In genomic region chr11:77374108-77374507, GRCh38 we compare ENCODE assay signal across 33 cellular contexts.
DNase-seq lines count a peak whose midpoint lies in the region; ATAC-seq and TF ChIP-seq lines count a peak whose summit lies in the region.
"Had no signal": no experiment of that assay in that cellular context is flagged by ENCODE, and none has a peak within 500 bp of the region (broad histone marks: within the 10 kb centered on the region; RNA-seq: fewer than 3 reads in every experiment).

No MANE protein-coding gene starts in this region.

- H3K4me3 ChIP-seq in choroid plexus epithelial cell (ENCODE audit: low read depth, low read length): no peak overlapping the region
- H3K4me3 ChIP-seq: cardiac muscle cell, esophagus muscularis mucosa, heart left ventricle, lung, upper lobe of right lung had no signal

- no peak for TF ChIP-seq CTCF in choroid plexus epithelial cell (conservative IDR thresholded peaks at IDR 0.05; ENCODE audit: low read depth, low read length)

- no peak for ATAC-seq in stimulated activated memory B cell treated with anti-CD40 and anti-IgM and Interleukin-4, amounts not matched to agents 10 μg/mL and 1 μg/mL and 100 μg/mL, for 72 hours
- ATAC-seq: activated CD8-positive, alpha-beta T cell treated with anti-CD3 and anti-CD28 coated beads, Interleukin-2, amount 10 ng/mL, durations not matched to agents 7 days and 5 days; effector memory CD8-positive, alpha-beta T cell; heart left ventricle; natural killer cell treated with Interleukin-12 subunit alpha and Interleukin-12 subunit beta and Interleukin-15 and Interleukin-18, amount 100 ng/mL, for 72 hours; Panc1; stimulated activated naive B cell treated with anti-CD40 and anti-IgM and Interleukin-4, amounts not matched to agents 10 μg/mL and 1 μg/mL and 100 μg/mL, for 72 hours; upper lobe of right lung had no signal

- H3K4me1 Mint-ChIP-seq in stimulated activated memory B cell treated with anti-CD40 and anti-IgM and Interleukin-4, amounts not matched to agents 10 μg/mL and 1 μg/mL and 100 μg/mL, for 72 hours: peaks cover 6% of the 10 kb centered on the region

- no peaks in the 10 kb centered on the region for H3K27me3 Mint-ChIP-seq in stimulated activated memory B cell treated with anti-CD40 and anti-IgM and Interleukin-4, amounts not matched to agents 10 μg/mL and 1 μg/mL and 100 μg/mL, for 72 hours
- H3K27me3 Mint-ChIP-seq: CD4-positive, CD25-positive, alpha-beta regulatory T cell; effector memory CD8-positive, alpha-beta T cell; natural killer cell treated with Interleukin-12 subunit alpha and Interleukin-12 subunit beta and Interleukin-15 and Interleukin-18, amount 100 ng/mL, for 72 hours; stimulated activated naive B cell treated with anti-CD40 and anti-IgM and Interleukin-4, amounts not matched to agents 10 μg/mL and 1 μg/mL and 100 μg/mL, for 72 hours had no signal

- no peak overlapping the region for H3K4me3 Mint-ChIP-seq in stimulated activated memory B cell treated with anti-CD40 and anti-IgM and Interleukin-4, amounts not matched to agents 10 μg/mL and 1 μg/mL and 100 μg/mL, for 72 hours
- H3K4me3 Mint-ChIP-seq: activated CD8-positive, alpha-beta T cell treated with anti-CD3 and anti-CD28 coated beads, Interleukin-2, amount 10 ng/mL, durations not matched to agents 7 days and 5 days; CD4-positive, CD25-positive, alpha-beta regulatory T cell; effector memory CD8-positive, alpha-beta T cell; natural killer cell treated with Interleukin-12 subunit alpha and Interleukin-12 subunit beta and Interleukin-15 and Interleukin-18, amount 100 ng/mL, for 72 hours; stimulated activated naive B cell treated with anti-CD40 and anti-IgM and Interleukin-4, amounts not matched to agents 10 μg/mL and 1 μg/mL and 100 μg/mL, for 72 hours had no signal

- H3K36me3 Mint-ChIP-seq in stimulated activated memory B cell treated with anti-CD40 and anti-IgM and Interleukin-4, amounts not matched to agents 10 μg/mL and 1 μg/mL and 100 μg/mL, for 72 hours: peaks cover 57% of the 10 kb centered on the region

- DNase-seq in EL (peak; percentile 31), NCI-H82 treated with DMSO at 0.1 percent for 48 hours (lab: John Stamatoyannopoulos, UW; ENCODE audit: unreplicated experiment) (peak; percentile 62), choroid plexus epithelial cell (ENCODE audit: low read depth) (peak; percentile 68), non-pigmented ciliary epithelial cell (ENCODE audit: low read depth) (peak; percentile 50), globus pallidus (ENCODE audit: low spot score) (no peak), Kasumi-1 (lab: John Stamatoyannopoulos, UW) (no peak), NCI-H1092 (lab: John Stamatoyannopoulos, UW) (no peak)
- DNase-seq: activated CD4-positive, alpha-beta T cell treated with anti-CD3 and anti-CD28 coated beads for 4 hours; activated CD8-positive, alpha-beta T cell treated with anti-CD3 and anti-CD28 coated beads, Interleukin-2, amount 10 ng/mL, durations not matched to agents 7 days and 5 days; activated naive CD4-positive, alpha-beta T cell treated with anti-CD3 and anti-CD28 coated beads, Interleukin-2, amount 50 U/mL, for 16 hours; activated T-cell treated with anti-CD3 and anti-CD28 coated beads for 4 hours; AML-193; amygdala; CD4-positive, CD25-positive, alpha-beta regulatory T cell; cortex of kidney; effector memory CD8-positive, alpha-beta T cell; heart left ventricle; KG1; kidney glomerular epithelial cell; NCI-H1417 treated with DMSO at 0.1 percent for 48 hours; NCI-H2081; NCI-H2227 treated with DMSO at 0.1 percent for 48 hours; SHP77 treated with DMSO at 0.1 percent for 48 hours; stimulated activated naive B cell treated with anti-CD40 and anti-IgM and Interleukin-4, amounts not matched to agents 10 μg/mL and 1 μg/mL and 100 μg/mL, for 72 hours; substantia nigra; upper lobe of right lung had no signal

- no peak overlapping the region for H3K27ac Mint-ChIP-seq in stimulated activated memory B cell treated with anti-CD40 and anti-IgM and Interleukin-4, amounts not matched to agents 10 μg/mL and 1 μg/mL and 100 μg/mL, for 72 hours
- H3K27ac Mint-ChIP-seq: activated CD8-positive, alpha-beta T cell treated with anti-CD3 and anti-CD28 coated beads, Interleukin-2, amount 10 ng/mL, durations not matched to agents 7 days and 5 days; activated T-helper 2 cell treated with anti-CD3 and anti-CD28 coated beads, Interferon-gamma antibody, Interleukin-2, Interleukin-4, amounts not matched to agents 10 μg/mL and 5 μg/mL and 100 μg/mL, durations not matched to agents 14 hours and 24 hours and 36 hours; CD4-positive, CD25-positive, alpha-beta regulatory T cell; effector memory CD8-positive, alpha-beta T cell; natural killer cell treated with Interleukin-12 subunit alpha and Interleukin-12 subunit beta and Interleukin-15 and Interleukin-18, amount 100 ng/mL, for 72 hours; stimulated activated naive B cell treated with anti-CD40 and anti-IgM and Interleukin-4, amounts not matched to agents 10 μg/mL and 1 μg/mL and 100 μg/mL, for 72 hours had no signal

- no peaks in the 10 kb centered on the region for H3K9me3 Mint-ChIP-seq in stimulated activated memory B cell treated with anti-CD40 and anti-IgM and Interleukin-4, amounts not matched to agents 10 μg/mL and 1 μg/mL and 100 μg/mL, for 72 hours
- H3K9me3 Mint-ChIP-seq: activated T-helper 2 cell treated with anti-CD3 and anti-CD28 coated beads, Interferon-gamma antibody, Interleukin-2, Interleukin-4, amounts not matched to agents 10 μg/mL and 5 μg/mL and 100 μg/mL, durations not matched to agents 14 hours and 24 hours and 36 hours; CD4-positive, CD25-positive, alpha-beta regulatory T cell; effector memory CD8-positive, alpha-beta T cell; natural killer cell treated with Interleukin-12 subunit alpha and Interleukin-12 subunit beta and Interleukin-15 and Interleukin-18, amount 100 ng/mL, for 72 hours; stimulated activated naive B cell treated with anti-CD40 and anti-IgM and Interleukin-4, amounts not matched to agents 10 μg/mL and 1 μg/mL and 100 μg/mL, for 72 hours had no signal

Comparison
In these comparisons a context has a peak if more than half of its experiments do, and no peak if none do; other contexts are left out.
1. DNase-seq: peak in EL (single experiment), NCI-H82 treated with DMSO at 0.1 percent for 48 hours (single experiment), choroid plexus epithelial cell (single experiment) and non-pigmented ciliary epithelial cell (single experiment); none in globus pallidus (single experiment), Kasumi-1 (0 of 2) and NCI-H1092 (single experiment).